ENCODE assay signal across 2 cellular contexts in genomic region chr3:42572278-42572677, GRCh38.
TF ChIP-seq lines count a peak whose summit lies in the region.

No MANE protein-coding gene starts in this region.

TF ChIP-seq in K562, 482 proteins besides CTCF, POLR2A, EP300 and RAD21 (continued from another document):
- no peak for TF ChIP-seq RAD51 (IDR thresholded peaks at IDR 0.05; ENCODE audit: borderline replicate concordance, low read depth)
- TF ChIP-seq ZEB2 (IDR thresholded peaks at IDR 0.05) = no peak
- TF ChIP-seq NBN (IDR thresholded peaks at IDR 0.05; ENCODE audit: low read depth) = no peak
- peak; percentile 64 for TF ChIP-seq CREM (IDR thresholded peaks at IDR 0.05; ENCODE audit: low read depth)
- no peak for TF ChIP-seq NCOA4 (IDR thresholded peaks at IDR 0.05; ENCODE audit: partially characterized antibody)
- TF ChIP-seq PHB2 (IDR thresholded peaks at IDR 0.05; ENCODE audit: low read depth) = no peak
- TF ChIP-seq CTBP1 (IDR thresholded peaks at IDR 0.05; ENCODE audit: borderline replicate concordance) = 0 out of 2 replicates have a peak, but pooled peaks have one; percentile 26
- peak; percentile 50 for TF ChIP-seq VEZF1 (CRISPR knock-in tag; IDR thresholded peaks at IDR 0.05)
- peak; percentile 61 for TF ChIP-seq SMC3 (conservative IDR thresholded peaks at IDR 0.05; ENCODE audit: insufficient read depth, low read depth, low read length)
- no peak for TF ChIP-seq TAF9B (IDR thresholded peaks at IDR 0.05; ENCODE audit: partially characterized antibody)
- no peak for TF ChIP-seq ZSCAN32 (CRISPR knock-in tag; IDR thresholded peaks at IDR 0.05)
- no peak for TF ChIP-seq TCF3 (CRISPR knock-in tag; IDR thresholded peaks at IDR 0.05)
- TF ChIP-seq HINFP (tag; conservative IDR thresholded peaks at IDR 0.05; ENCODE audit: low read depth) = no peak
- no peak for TF ChIP-seq SMAD3 (CRISPR knock-in tag; conservative IDR thresholded peaks at IDR 0.05)
- TF ChIP-seq NR3C1 (CRISPR knock-in tag; IDR thresholded peaks at IDR 0.05) = no peak
- peak in 1 of 2 experiments; percentile 61; a peak in 1 of 4 replicates for TF ChIP-seq RCOR1 (IDR thresholded peaks at IDR 0.05; ENCODE audit: borderline replicate concordance in 1 of 2, low read depth in 2 of 2, low read length in 2 of 2)
- TF ChIP-seq JUN (IDR thresholded peaks at IDR 0.05; ENCODE audit: borderline replicate concordance, low read depth, low read length) = no peak
- TF ChIP-seq JUN (CRISPR knock-in tag; IDR thresholded peaks at IDR 0.05; ENCODE audit: borderline replicate concordance) = no peak
- TF ChIP-seq PYGO2 (tag; IDR thresholded peaks at IDR 0.05) = no peak
- TF ChIP-seq ZNF384 (IDR thresholded peaks at IDR 0.05; ENCODE audit: low read depth, low read length) = no peak
- TF ChIP-seq MAZ (CRISPR knock-in tag; conservative IDR thresholded peaks at IDR 0.05 in 1 of 2, IDR thresholded peaks at IDR 0.05 in 1 of 2) = peak in 1 of 2 experiments; percentile 90; a peak in 2 of 4 replicates
- TF ChIP-seq JUND (IDR thresholded peaks at IDR 0.05; ENCODE audit: borderline replicate concordance, low read depth, low read length) = peak; percentile 16; the same call in 1 of the 2 replicates
- no peak for TF ChIP-seq JUND (tag; IDR thresholded peaks at IDR 0.05; ENCODE audit: borderline replicate concordance, low read depth, low read length)

TF ChIP-seq in liver, 16 proteins besides CTCF, POLR2A, EP300 and RAD21 (continued from another document):
- TF ChIP-seq MAX (IDR thresholded peaks at IDR 0.05) (no peak), REST (IDR thresholded peaks at IDR 0.05) (no peak), FOXA2 (IDR thresholded peaks at IDR 0.05) (no peak), TAF1 (conservative IDR thresholded peaks at IDR 0.05) (no peak), SP1 (IDR thresholded peaks at IDR 0.05) (no peak), HNF4G (IDR thresholded peaks at IDR 0.05) (no peak)
